ENCODE assay signal across 7 cellular contexts in the genomic region with DNA sequence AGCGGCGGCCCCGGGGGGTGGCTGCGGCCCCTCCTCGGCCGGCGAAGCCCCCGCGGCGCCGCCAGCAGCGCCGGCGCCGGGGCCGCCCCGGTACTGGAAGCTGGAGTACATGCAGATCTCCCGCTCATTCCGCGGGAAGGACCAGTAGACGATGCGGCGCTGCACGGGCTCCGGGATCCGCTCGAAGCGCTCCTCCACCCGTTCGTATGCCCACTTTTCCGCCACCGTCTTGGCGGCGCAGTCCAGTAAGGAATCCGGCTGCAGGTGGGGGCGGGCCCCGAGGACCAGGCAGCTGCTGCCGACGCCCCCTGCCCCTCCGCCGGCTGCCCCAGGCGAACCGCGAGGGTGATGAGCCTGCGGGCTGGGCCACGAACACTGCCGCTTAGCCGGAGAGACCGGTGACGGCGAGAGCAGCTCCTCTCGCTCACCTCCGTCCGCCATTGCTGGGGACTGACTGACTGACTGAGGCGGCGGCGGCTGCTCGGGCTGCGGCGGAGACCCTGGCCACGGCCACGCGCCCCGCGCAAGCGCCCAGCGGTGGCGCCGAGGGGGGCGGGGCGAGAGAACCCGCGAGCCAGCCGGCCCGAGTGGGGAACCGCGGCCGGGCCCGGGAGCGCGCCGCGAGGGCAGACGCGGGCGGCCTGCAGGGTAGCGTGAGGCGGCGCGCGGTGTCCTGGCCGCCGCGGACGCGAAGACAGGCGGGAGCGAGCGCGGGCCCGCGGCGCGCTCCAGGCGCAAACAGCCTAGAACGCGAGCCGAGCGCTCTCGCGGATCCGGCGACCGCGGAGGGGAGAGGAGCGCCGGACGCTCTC. TPM values are rescaled to one million over a fixed set of nuclear protein-coding genes. Genes with fewer than 3 reads are reported as not detected.
DNase-seq lines count a peak whose midpoint lies in the region; ATAC-seq and TF ChIP-seq lines count a peak whose summit lies in the region.

A gene (minus strand): TSS at position 696 of the 812 bp plus-strand sequence. CDS start 255 bp downstream, at position 441.

- H3K9me3 ChIP-seq in muscle layer of colon (ENCODE audit: low read length) = no peaks in the 10 kb centered on the region

- no peaks in the 10 kb centered on the region for H3K27me3 Mint-ChIP-seq in activated T-cell treated with anti-CD3 and anti-CD28 coated beads, Interleukin-2, amount 50 U/mL, for 4 hours (ENCODE audit: low read depth)

- ATAC-seq in GM18505 (IDR thresholded peaks at IDR 0.05; ENCODE audit: unreplicated experiment) = peak; percentile 67
- ATAC-seq in HG02981 (IDR thresholded peaks at IDR 0.05; ENCODE audit: unreplicated experiment) = peak; percentile 62
- peak; percentile 80 to 87 for ATAC-seq in activated T-cell treated with anti-CD3 and anti-CD28 coated beads, Interleukin-2, amount 50 U/mL, for 4 hours
- ATAC-seq in esophagus mucosa = peak; percentile 89

- peak; percentile 89 for DNase-seq in NCI-H774 (lab: John Stamatoyannopoulos, UW)
- peak; percentile 47 for DNase-seq in activated T-cell treated with anti-CD3 and anti-CD28 coated beads, Interleukin-2, amount 50 U/mL, for 4 hours
- DNase-seq in stimulated activated CD8-positive, alpha-beta memory T cell treated with anti-CD3 and anti-CD28 coated beads, Interleukin-4, amount 100 ng/mL, for 48 hours = peak; percentile 69

- TF ChIP-seq POLR2A in GM18505 (IDR thresholded peaks at IDR 0.05; ENCODE audit: borderline replicate concordance, extremely low read depth, insufficient read depth, insufficient read length) = no peak

- H3K4me3 ChIP-seq in muscle layer of colon (ENCODE audit: low read depth in 1 of 2, low read length in 2 of 2) = peak within 1 kb of the TSS; percentile 67 to 85

- H3K4me1 Mint-ChIP-seq in activated T-cell treated with anti-CD3 and anti-CD28 coated beads, Interleukin-2, amount 50 U/mL, for 4 hours (ENCODE audit: low read depth) = peaks cover 35% of the 10 kb centered on the region

- peak within 1 kb of the TSS; percentile 59 for H3K27ac ChIP-seq in muscle layer of colon (ENCODE audit: low read depth, low read length)

- no peaks in the 10 kb centered on the region for H3K9me3 Mint-ChIP-seq in activated T-cell treated with anti-CD3 and anti-CD28 coated beads, Interleukin-2, amount 50 U/mL, for 4 hours

- no peaks in the 10 kb centered on the region for H3K36me3 ChIP-seq in muscle layer of colon (ENCODE audit: insufficient read depth, low read length)

- H3K9ac ChIP-seq in muscle layer of colon (ENCODE audit: low read length) = peak within 1 kb of the TSS; percentile 27

- H3K36me3 Mint-ChIP-seq in activated T-cell treated with anti-CD3 and anti-CD28 coated beads, Interleukin-2, amount 50 U/mL, for 4 hours (ENCODE audit: insufficient read depth) = no peaks in the 10 kb centered on the region

- peaks cover 17% of the 10 kb centered on the region for H3K4me1 ChIP-seq in muscle layer of colon (ENCODE audit: insufficient read depth, low read length)

- peaks cover 0 to 2% of the 10 kb centered on the region in 2 donors for H3K27me3 ChIP-seq in muscle layer of colon (ENCODE audit: control insufficient read depth in 1 of 2, insufficient read depth in 2 of 2, low read length in 2 of 2)

- peak within 1 kb of the TSS; percentile 93 for H3K4me3 Mint-ChIP-seq in activated T-cell treated with anti-CD3 and anti-CD28 coated beads, Interleukin-2, amount 50 U/mL, for 4 hours

RNA-seq across cellular contexts. Expression of the gene that starts here (rescaled TPM):
- 1 to 10 TPM in 1 of 3 donors, under 1 TPM in 2; 0.63 to 1.1 (median 0.68) TPM for total RNA-seq in activated T-cell treated with anti-CD3 and anti-CD28 coated beads, Interleukin-2, amount 50 U/mL, for 4 hours
- 0.56 TPM for total RNA-seq in esophagus mucosa

Comparison
In these comparisons a context has a peak if more than half of its experiments do, and no peak if none do; other contexts are left out.
1. Peak in every context shown above with its lines: DNase-seq, ATAC-seq, H3K4me3 ChIP-seq and H3K27ac ChIP-seq.
2. Peak in ATAC-seq in esophagus mucosa; RNA of the gene not detected or under 1 TPM.